19 cellular contexts compared by ENCODE assay signal in the genomic region with DNA sequence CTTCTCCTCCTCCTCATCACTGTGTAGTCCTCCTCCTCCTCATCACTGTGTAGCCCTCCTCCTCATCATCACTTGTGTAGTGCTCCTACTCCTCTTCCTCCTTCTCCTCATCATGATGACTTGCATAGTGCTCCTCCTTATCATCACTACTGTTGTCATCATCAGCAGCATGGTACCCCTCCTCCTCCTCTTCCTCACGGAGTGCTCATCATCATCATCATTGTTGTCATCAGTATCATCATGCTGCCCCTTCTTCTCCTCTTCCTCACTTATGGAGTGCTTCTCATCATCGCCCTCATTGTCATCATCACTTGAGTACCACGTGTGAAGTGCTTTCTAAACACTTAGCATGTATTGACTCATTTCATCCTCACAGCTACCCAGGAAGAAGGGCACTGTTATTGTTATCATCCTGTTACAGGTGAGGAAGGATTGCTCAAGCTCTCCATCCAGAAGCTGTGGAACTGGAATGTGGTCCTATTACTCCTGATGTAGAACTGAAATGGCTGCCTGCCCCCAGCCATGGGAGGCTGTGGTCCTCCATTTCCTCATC.
A peak's percentile ranks its signal among the peaks of the same experiment; 100 is the strongest.
DNase-seq lines count a peak whose midpoint lies in the region; ATAC-seq and TF ChIP-seq lines count a peak whose summit lies in the region.
"Had no signal": no experiment of that assay in that cellular context is flagged by ENCODE, and none has a peak within 500 bp of the region (broad histone marks: within the 10 kb centered on the region; RNA-seq: fewer than 3 reads in every experiment).

No MANE protein-coding gene starts in this region.

- no peak for TF ChIP-seq CTCF in epithelial cell of esophagus (IDR thresholded peaks at IDR 0.05; ENCODE audit: insufficient read depth, low read depth, low read length, missing control alignments)
- TF ChIP-seq CTCF in natural killer cell (IDR thresholded peaks at IDR 0.05): no peak

- H3K9me3 Mint-ChIP-seq in activated CD4-positive, alpha-beta T cell treated with anti-CD3 and anti-CD28 coated beads for 36 hours (ENCODE audit: low read depth): peaks cover 15% of the 10 kb centered on the region
- H3K9me3 Mint-ChIP-seq in activated CD4-positive, alpha-beta T cell treated with anti-CD3 and anti-CD28 coated beads, Interleukin-2, amount 10 ng/mL, durations not matched to agents 7 days and 5 days: peaks cover 12% of the 10 kb centered on the region
- H3K9me3 Mint-ChIP-seq in natural killer cell: peaks cover 9 to 14% of the 10 kb centered on the region in 2 donors

- H3K4me3 ChIP-seq in epithelial cell of esophagus (ENCODE audit: low read length): no peak overlapping the region
- H3K4me3 ChIP-seq: HAP-1, PC-9 had no signal

- no peak overlapping the region for H3K4me3 Mint-ChIP-seq in activated CD4-positive, alpha-beta T cell treated with anti-CD3 and anti-CD28 coated beads for 36 hours
- H3K4me3 Mint-ChIP-seq in activated CD4-positive, alpha-beta T cell treated with anti-CD3 and anti-CD28 coated beads, Interleukin-2, amount 10 ng/mL, durations not matched to agents 7 days and 5 days: no peak overlapping the region
- H3K4me3 Mint-ChIP-seq in natural killer cell: no peak overlapping the region

- peak; percentile 73 for ATAC-seq in activated CD4-positive, alpha-beta T cell treated with anti-CD3 and anti-CD28 coated beads for 36 hours
- no peak for ATAC-seq in natural killer cell

- no peaks in the 10 kb centered on the region for H3K36me3 Mint-ChIP-seq in activated CD4-positive, alpha-beta T cell treated with anti-CD3 and anti-CD28 coated beads for 36 hours (ENCODE audit: low read depth)
- H3K36me3 Mint-ChIP-seq in activated CD4-positive, alpha-beta T cell treated with anti-CD3 and anti-CD28 coated beads, Interleukin-2, amount 10 ng/mL, durations not matched to agents 7 days and 5 days (ENCODE audit: low read depth): peaks cover under 1% of the 10 kb centered on the region
- no peaks in the 10 kb centered on the region for H3K36me3 Mint-ChIP-seq in natural killer cell

- peaks cover 5% of the 10 kb centered on the region for H3K27me3 Mint-ChIP-seq in activated CD4-positive, alpha-beta T cell treated with anti-CD3 and anti-CD28 coated beads for 36 hours
- H3K27me3 Mint-ChIP-seq in activated CD4-positive, alpha-beta T cell treated with anti-CD3 and anti-CD28 coated beads, Interleukin-2, amount 10 ng/mL, durations not matched to agents 7 days and 5 days: peaks cover 2% of the 10 kb centered on the region
- peaks cover 0 to 2% of the 10 kb centered on the region in 2 donors for H3K27me3 Mint-ChIP-seq in natural killer cell (ENCODE audit: low read depth in 2 of 2)

- DNase-seq in activated CD4-positive, alpha-beta T cell treated with anti-CD3 and anti-CD28 coated beads for 36 hours: no peak
- DNase-seq in activated CD4-positive, alpha-beta T cell treated with anti-CD3 and anti-CD28 coated beads, Interleukin-2, amount 10 ng/mL, durations not matched to agents 7 days and 5 days: no peak
- peak; percentile 42 for DNase-seq in DMS53 (lab: John Stamatoyannopoulos, UW)
- DNase-seq in NCI-H345 (lab: John Stamatoyannopoulos, UW): peak; percentile 48
- DNase-seq in epithelial cell of esophagus (ENCODE audit: low read depth): peak; percentile 23
- DNase-seq in midbrain (lab: John Stamatoyannopoulos, UW): no peak
- DNase-seq in natural killer cell: no peak
- DNase-seq: GOT3; IMR-90; MM.1S; NCI-H2081; NCI-H2171; NCI-H226; NCI-H524; NCI-H82; NK-92 treated with Interleukin-12 subunit alpha and Interleukin-12 subunit beta, amount 100 ng/mL, for 24 hours; PC-9; Right ventricle myocardium superior had no signal

- CTCF ChIA-PET in activated CD4-positive, alpha-beta T cell treated with anti-CD3 and anti-CD28 coated beads for 36 hours (lab: Charles Lee): no interaction called here
- CTCF ChIA-PET in activated CD4-positive, alpha-beta T cell treated with anti-CD3 and anti-CD28 coated beads, Interleukin-2, amount 10 ng/mL, durations not matched to agents 7 days and 5 days (lab: Charles Lee): no interaction called here

- no peak overlapping the region for H3K27ac Mint-ChIP-seq in activated CD4-positive, alpha-beta T cell treated with anti-CD3 and anti-CD28 coated beads for 36 hours
- no peak overlapping the region for H3K27ac Mint-ChIP-seq in activated CD4-positive, alpha-beta T cell treated with anti-CD3 and anti-CD28 coated beads, Interleukin-2, amount 10 ng/mL, durations not matched to agents 7 days and 5 days
- no peak overlapping the region for H3K27ac Mint-ChIP-seq in natural killer cell

- H3K4me1 Mint-ChIP-seq in activated CD4-positive, alpha-beta T cell treated with anti-CD3 and anti-CD28 coated beads for 36 hours: peaks cover 4% of the 10 kb centered on the region
- H3K4me1 Mint-ChIP-seq in activated CD4-positive, alpha-beta T cell treated with anti-CD3 and anti-CD28 coated beads, Interleukin-2, amount 10 ng/mL, durations not matched to agents 7 days and 5 days: no peaks in the 10 kb centered on the region
- H3K4me1 Mint-ChIP-seq in natural killer cell: no peaks in the 10 kb centered on the region

- intact Hi-C loops in activated CD4-positive, alpha-beta T cell treated with anti-CD3 and anti-CD28 coated beads for 36 hours (cut with DNase I, micrococcal nuclease): no loop called here
- intact Hi-C loops in natural killer cell (cut with micrococcal nuclease): no loop called here

- POLR2A ChIA-PET in activated CD4-positive, alpha-beta T cell treated with anti-CD3 and anti-CD28 coated beads for 36 hours (lab: Charles Lee): interaction anchor here (0.5 kb wide), 1 partner anchor 756 kb away, joined by 4 read pairs; no protein-coding TSS in a partner anchor
- POLR2A ChIA-PET in activated CD4-positive, alpha-beta T cell treated with anti-CD3 and anti-CD28 coated beads, Interleukin-2, amount 10 ng/mL, durations not matched to agents 7 days and 5 days (lab: Charles Lee): no interaction called here

Comparison
In these comparisons a context has a peak if more than half of its experiments do, and no peak if none do; other contexts are left out.
1. DNase-seq: peak in DMS53 (single experiment), NCI-H345 (single experiment) and epithelial cell of esophagus (single experiment); none in activated CD4-positive, alpha-beta T cell treated with anti-CD3 and anti-CD28 coated beads for 36 hours (single experiment), activated CD4-positive, alpha-beta T cell treated with anti-CD3 and anti-CD28 coated beads, Interleukin-2, amount 10 ng/mL, durations not matched to agents 7 days and 5 days (single experiment), midbrain (single experiment) and natural killer cell (single experiment).